8 cellular contexts compared by ENCODE assay signal in the genomic region with DNA sequence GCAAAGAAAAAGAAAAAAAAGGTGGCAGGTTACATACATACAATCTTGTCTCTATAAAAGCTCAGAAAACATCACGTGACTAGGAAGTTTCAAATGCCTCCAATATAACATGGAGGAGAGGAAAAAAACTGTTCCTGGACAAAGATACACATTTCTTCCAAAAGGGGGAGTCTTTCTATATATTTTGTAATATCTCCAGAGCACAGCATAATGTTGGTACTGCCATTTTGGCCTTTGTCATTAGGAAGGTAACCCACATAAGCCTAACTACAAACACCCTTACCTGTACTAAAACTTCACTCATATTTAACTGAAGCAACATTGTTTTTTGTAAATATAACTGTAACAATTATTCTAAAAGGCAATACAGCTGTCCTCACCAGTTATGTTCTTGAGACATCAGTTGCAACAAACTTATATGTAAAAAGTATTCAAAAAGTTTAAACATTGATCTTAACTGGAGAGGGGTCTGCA. TPM values are rescaled to one million over a fixed set of nuclear protein-coding genes. Genes with fewer than 3 reads are reported as not detected.
DNase-seq lines count a peak whose midpoint lies in the region; FAIRE-seq and TF ChIP-seq lines count a peak whose summit lies in the region.

No MANE protein-coding gene starts in this region.

- POLR2A ChIA-PET in SK-N-SH (lab: Yijun Ruan, JAX): interaction anchor here (1.9 kb wide), 1 partner anchor 69 kb away, joined by 6 read pairs; a partner anchor contains a TSS

- peak overlapping the region; percentile 99; the same call in 1 of the 2 replicates for H3K9ac ChIP-seq in SK-N-SH

- peak overlapping the region; percentile 66 for H2AFZ ChIP-seq in SK-N-SH (ENCODE audit: low read depth)

- WGBS in SK-N-SH (ENCODE audit: low lambda C conversion rate): 7% methylated on average over 1 of the region's 1 CpG
- 28 to 50% (median 42%) methylated on average over 1 of the region's 1 CpG for WGBS in small intestine, 3 donors
- WGBS in thyroid gland, 2 donors: 77 to 79% methylated on average over 1 of the region's 1 CpG

- H3F3A ChIP-seq in SK-N-SH (replicated peaks; ENCODE audit: insufficient read depth): peaks cover 16% of the 10 kb centered on the region

- H3K4me1 Mint-ChIP-seq in activated T-cell treated with anti-CD3 and anti-CD28 coated beads, Interleukin-2, amount 50 U/mL, for 24 hours (ENCODE audit: low read depth): peaks cover 32% of the 10 kb centered on the region

- no peaks in the 10 kb centered on the region for H3K9me3 Mint-ChIP-seq in activated T-cell treated with anti-CD3 and anti-CD28 coated beads, Interleukin-2, amount 50 U/mL, for 24 hours

- CTCF ChIA-PET in SK-N-SH (lab: Yijun Ruan, JAX): interaction anchor here (0.7 to 2.7 kb wide), 19 partner anchors 10 to 281 kb away, joined by 3 to 14 read pairs (median 4); no protein-coding TSS in a partner anchor

- peaks cover 43% of the 10 kb centered on the region for H3K36me3 Mint-ChIP-seq in activated T-cell treated with anti-CD3 and anti-CD28 coated beads, Interleukin-2, amount 50 U/mL, for 24 hours (ENCODE audit: low read depth)

- H3K27me3 ChIP-seq in SK-N-SH (ENCODE audit: insufficient read depth) (no peaks in the 10 kb centered on the region), small intestine (ENCODE audit: control insufficient read depth in 2 of 2, insufficient read depth in 2 of 2, low read length in 2 of 2) (no peaks in the 10 kb centered on the region), thyroid gland (no peaks in the 10 kb centered on the region)

- H3K36me3 ChIP-seq in SK-N-SH (replicated peaks in 1 of 2; ENCODE audit: control insufficient read depth in 1 of 2, insufficient read depth in 2 of 2, low read length in 1 of 2): peaks cover 23 to 28% of the 10 kb centered on the region in 2 experiments
- H3K36me3 ChIP-seq in small intestine (ENCODE audit: control insufficient read depth in 2 of 2, insufficient read depth in 2 of 2, low read length in 2 of 2): peaks cover 0 to 1% of the 10 kb centered on the region in 2 donors
- peaks cover 0 to under 1% of the 10 kb centered on the region in 2 donors for H3K36me3 ChIP-seq in thyroid gland

- no peak for DNase-seq in activated T-cell treated with anti-CD3 and anti-CD28 coated beads, Interleukin-2, amount 50 U/mL, for 24 hours
- DNase-seq in activated T-cell treated with anti-CD3 and anti-CD28 coated beads, Interleukin-2, amount 50 U/mL, for 48 hours: no peak
- DNase-seq in NB4 (ENCODE audit: low read depth): peak; percentile 77
- DNase-seq in SK-N-SH: peak; percentile 65
- DNase-seq in fibroblast of gingiva (ENCODE audit: low read depth): peak; percentile 38
- peak; percentile 19 for DNase-seq in small intestine
- no peak for DNase-seq in stimulated activated CD8-positive, alpha-beta memory T cell treated with anti-CD3 and anti-CD28 coated beads, Interleukin-4, amount 100 ng/mL, for 48 hours
- no peak for DNase-seq in thyroid gland

- H3K4me3 ChIP-seq in NB4 (ENCODE audit: low read depth, low read length) (peak overlapping the region; percentile 96), SK-N-SH (ENCODE audit: low read depth in 2 of 2, low read length in 1 of 2) (peak overlapping the region; percentile 88 to 98; a peak in 3 of 4 replicates), small intestine (ENCODE audit: low read depth in 1 of 2, low read length in 2 of 2) (no peak overlapping the region), thyroid gland (replicated peaks in 1 of 3) (no peak overlapping the region)

- peaks cover 28% of the 10 kb centered on the region for H4K20me1 ChIP-seq in SK-N-SH (ENCODE audit: insufficient read depth)

- TF ChIP-seq EP300 in SK-N-SH (IDR thresholded peaks at IDR 0.05; ENCODE audit: borderline replicate concordance in 1 of 2, low read depth in 1 of 2, low read length in 1 of 2): no peak

- TF ChIP-seq CTCF in NB4 (IDR thresholded peaks at IDR 0.05; ENCODE audit: low read depth, low read length): peak; percentile 16
- TF ChIP-seq CTCF in SK-N-SH (IDR thresholded peaks at IDR 0.05): peak; percentile 72
- no peak for TF ChIP-seq CTCF in thyroid gland (IDR thresholded peaks at IDR 0.05)

- TF ChIP-seq POLR2A in NB4 (IDR thresholded peaks at IDR 0.05; ENCODE audit: extremely low read depth, insufficient read length): no peak
- no peak for TF ChIP-seq POLR2A in thyroid gland (IDR thresholded peaks at IDR 0.05)

- no peak for FAIRE-seq in small intestine (lab: Jason Lieb, UNC)

- H3K9me2 ChIP-seq in SK-N-SH: no peaks in the 10 kb centered on the region

- peak overlapping the region; percentile 99 for H3K27ac Mint-ChIP-seq in activated T-cell treated with anti-CD3 and anti-CD28 coated beads, Interleukin-2, amount 50 U/mL, for 24 hours

- H3K4me1 ChIP-seq in SK-N-SH (ENCODE audit: control insufficient read depth in 1 of 2, insufficient read depth in 2 of 2, low read depth in 1 of 2, low read length in 1 of 2) (peaks cover 11% of the 10 kb centered on the region in 2 experiments; a peak in 3 of 4 replicates), small intestine (ENCODE audit: control insufficient read depth in 2 of 2, insufficient read depth in 1 of 2, low read depth in 1 of 2, low read length in 1 of 2) (peaks cover 3 to 7% of the 10 kb centered on the region in 2 donors), thyroid gland (peaks cover 11 to 17% of the 10 kb centered on the region in 2 donors)

- peak; percentile 29 for TF ChIP-seq RAD21 in SK-N-SH (IDR thresholded peaks at IDR 0.05; ENCODE audit: low read length)

- H3K27me3 Mint-ChIP-seq in activated T-cell treated with anti-CD3 and anti-CD28 coated beads, Interleukin-2, amount 50 U/mL, for 24 hours: peaks cover 16% of the 10 kb centered on the region

- peak overlapping the region; percentile 97 for H3K4me3 Mint-ChIP-seq in activated T-cell treated with anti-CD3 and anti-CD28 coated beads, Interleukin-2, amount 50 U/mL, for 24 hours

- peaks cover 43% of the 10 kb centered on the region for H3K79me2 ChIP-seq in SK-N-SH (ENCODE audit: insufficient read depth)

- H3K4me2 ChIP-seq in SK-N-SH: peak overlapping the region; percentile 84

- intact Hi-C loops in thyroid gland (cut with DNase I): no loop called here

- H3K9me3 ChIP-seq in SK-N-SH (no peaks in the 10 kb centered on the region), small intestine (ENCODE audit: control insufficient read depth, low read depth) (no peaks in the 10 kb centered on the region), thyroid gland (no peaks in the 10 kb centered on the region)

- H3K27ac ChIP-seq in SK-N-SH (ENCODE audit: low read depth in 2 of 2, low read length in 1 of 2) (peak overlapping the region; percentile 95 to 99), small intestine (ENCODE audit: low read depth in 1 of 2, low read length in 1 of 2) (no peak overlapping the region), thyroid gland (no peak overlapping the region)

TF ChIP-seq in SK-N-SH, 30 proteins besides CTCF, POLR2A, EP300 and RAD21 (continues in another document):
- TF ChIP-seq FOXJ3 (CRISPR knock-in tag; IDR thresholded peaks at IDR 0.05): no peak
- TF ChIP-seq, protein P1, sequence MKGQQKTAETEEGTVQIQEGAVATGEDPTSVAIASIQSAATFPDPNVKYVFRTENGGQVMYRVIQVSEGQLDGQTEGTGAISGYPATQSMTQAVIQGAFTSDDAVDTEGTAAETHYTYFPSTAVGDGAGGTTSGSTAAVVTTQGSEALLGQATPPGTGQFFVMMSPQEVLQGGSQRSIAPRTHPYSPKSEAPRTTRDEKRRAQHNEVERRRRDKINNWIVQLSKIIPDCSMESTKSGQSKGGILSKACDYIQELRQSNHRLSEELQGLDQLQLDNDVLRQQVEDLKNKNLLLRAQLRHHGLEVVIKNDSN (IDR thresholded peaks at IDR 0.05; ENCODE audit: borderline replicate concordance, low read depth): peak; percentile 88
- no peak for TF ChIP-seq EZH2phosphoT487 (IDR thresholded peaks at IDR 0.05; ENCODE audit: borderline replicate concordance, low read depth)
- TF ChIP-seq MXI1 (IDR thresholded peaks at IDR 0.05; ENCODE audit: low read depth, low read length): peak; percentile 23; the same call in 1 of the 2 replicates
- TF ChIP-seq, protein P2, sequence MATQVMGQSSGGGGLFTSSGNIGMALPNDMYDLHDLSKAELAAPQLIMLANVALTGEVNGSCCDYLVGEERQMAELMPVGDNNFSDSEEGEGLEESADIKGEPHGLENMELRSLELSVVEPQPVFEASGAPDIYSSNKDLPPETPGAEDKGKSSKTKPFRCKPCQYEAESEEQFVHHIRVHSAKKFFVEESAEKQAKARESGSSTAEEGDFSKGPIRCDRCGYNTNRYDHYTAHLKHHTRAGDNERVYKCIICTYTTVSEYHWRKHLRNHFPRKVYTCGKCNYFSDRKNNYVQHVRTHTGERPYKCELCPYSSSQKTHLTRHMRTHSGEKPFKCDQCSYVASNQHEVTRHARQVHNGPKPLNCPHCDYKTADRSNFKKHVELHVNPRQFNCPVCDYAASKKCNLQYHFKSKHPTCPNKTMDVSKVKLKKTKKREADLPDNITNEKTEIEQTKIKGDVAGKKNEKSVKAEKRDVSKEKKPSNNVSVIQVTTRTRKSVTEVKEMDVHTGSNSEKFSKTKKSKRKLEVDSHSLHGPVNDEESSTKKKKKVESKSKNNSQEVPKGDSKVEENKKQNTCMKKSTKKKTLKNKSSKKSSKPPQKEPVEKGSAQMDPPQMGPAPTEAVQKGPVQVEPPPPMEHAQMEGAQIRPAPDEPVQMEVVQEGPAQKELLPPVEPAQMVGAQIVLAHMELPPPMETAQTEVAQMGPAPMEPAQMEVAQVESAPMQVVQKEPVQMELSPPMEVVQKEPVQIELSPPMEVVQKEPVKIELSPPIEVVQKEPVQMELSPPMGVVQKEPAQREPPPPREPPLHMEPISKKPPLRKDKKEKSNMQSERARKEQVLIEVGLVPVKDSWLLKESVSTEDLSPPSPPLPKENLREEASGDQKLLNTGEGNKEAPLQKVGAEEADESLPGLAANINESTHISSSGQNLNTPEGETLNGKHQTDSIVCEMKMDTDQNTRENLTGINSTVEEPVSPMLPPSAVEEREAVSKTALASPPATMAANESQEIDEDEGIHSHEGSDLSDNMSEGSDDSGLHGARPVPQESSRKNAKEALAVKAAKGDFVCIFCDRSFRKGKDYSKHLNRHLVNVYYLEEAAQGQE (IDR thresholded peaks at IDR 0.05; ENCODE audit: low read depth, low read length): no peak
- TF ChIP-seq TAF1 (IDR thresholded peaks at IDR 0.05; ENCODE audit: borderline replicate concordance, low read depth, low read length): peak; percentile 55
- TF ChIP-seq RCOR1 (IDR thresholded peaks at IDR 0.05; ENCODE audit: low read length): peak; percentile 32; the same call in 1 of the 2 replicates
- TF ChIP-seq POLR2AphosphoS5 (IDR thresholded peaks at IDR 0.05; ENCODE audit: low read depth, low read length): peak; percentile 65

RNA-seq across cellular contexts. Expression of a gene that starts 1.2 kb away (rescaled TPM):
- polyA plus RNA-seq in SK-N-SH (2012; rRNA removed) (458 and 492 TPM in 2 replicates), small intestine (100 to 1,000 TPM; 760 to 798 (median 771) TPM)
- 622 and 790 TPM in 2 replicates for polyA plus RNA-seq in SK-N-SH (2012; cell fraction: cytosol; rRNA removed)
- 127 and 171 TPM in 2 replicates for polyA plus RNA-seq in SK-N-SH (2012; cell fraction: nucleus; rRNA removed)
- 100 to 1,000 TPM; 413 to 784 (median 546) TPM for total RNA-seq in thyroid gland

RNA-seq across cellular contexts. Expression of a gene that starts 48.4 kb away (rescaled TPM):
- polyA plus RNA-seq in SK-N-SH (2012; rRNA removed) (39.6 and 73.9 TPM in 2 replicates), small intestine (under 1 TPM in 2 of 3 donors, not detected in 1; 0.04 to 0.27 TPM)
- polyA plus RNA-seq in SK-N-SH (2012; cell fraction: cytosol; rRNA removed): 71.2 and 72.6 TPM in 2 replicates
- polyA plus RNA-seq in SK-N-SH (2012; cell fraction: nucleus; rRNA removed): 48.7 and 52.6 TPM in 2 replicates
- 1 to 10 TPM in 2 of 4 donors, under 1 TPM in 1, not detected in 1; 0.38 to 1.6 (median 1.2) TPM for total RNA-seq in thyroid gland

Comparison
In these comparisons a context has a peak if more than half of its experiments do, and no peak if none do; other contexts are left out.
1. DNase-seq: peak in NB4 (single experiment), SK-N-SH (single experiment), fibroblast of gingiva (single experiment) and small intestine (single experiment); none in activated T-cell treated with anti-CD3 and anti-CD28 coated beads, Interleukin-2, amount 50 U/mL, for 24 hours (single experiment), activated T-cell treated with anti-CD3 and anti-CD28 coated beads, Interleukin-2, amount 50 U/mL, for 48 hours (0 of 2), stimulated activated CD8-positive, alpha-beta memory T cell treated with anti-CD3 and anti-CD28 coated beads, Interleukin-4, amount 100 ng/mL, for 48 hours (single experiment) and thyroid gland (0 of 2).
2. H3K4me3 ChIP-seq: peak in NB4 (single experiment) and SK-N-SH (2 of 2); none in small intestine (0 of 2) and thyroid gland (0 of 3).
3. CTCF ChIP-seq: peak in NB4 (single experiment) and SK-N-SH (single experiment); none in thyroid gland (0 of 6).
4. H3K27ac ChIP-seq: peak in SK-N-SH (2 of 2); none in small intestine (0 of 2) and thyroid gland (0 of 3).
5. RNA of a gene that starts 48.4 kb away (polyA plus RNA-seq): 39.6 to 73.9 TPM in SK-N-SH; 0.04 to 0.27 TPM in small intestine; every median in the first group is over 10 times any median in the second.